ENCODE assay signal across 8 cellular contexts in genomic region chr6:35497571-35498406, GRCh38. TPM values are rescaled to one million over a fixed set of nuclear protein-coding genes. Genes with fewer than 3 reads are reported as not detected.
DNase-seq lines count a peak whose midpoint lies in the region; ATAC-seq and TF ChIP-seq lines count a peak whose summit lies in the region.

No MANE protein-coding gene starts in this region.

- no peak for TF ChIP-seq POLR2A in stomach (IDR thresholded peaks at IDR 0.05)

- no peak for TF ChIP-seq EP300 in stomach (IDR thresholded peaks at IDR 0.05)

- no peaks in the 10 kb centered on the region for H3K36me3 Mint-ChIP-seq in CD4-positive, CD25-positive, alpha-beta regulatory T cell
- H3K36me3 Mint-ChIP-seq in memory B cell, result no peaks in the 10 kb centered on the region

- peaks cover 0 to 24% (median 5%) of the 10 kb centered on the region in 4 donors for H3K4me1 Mint-ChIP-seq in CD4-positive, CD25-positive, alpha-beta regulatory T cell
- H3K4me1 Mint-ChIP-seq in memory B cell, result peaks cover 9% of the 10 kb centered on the region

- intact Hi-C loops in stomach (cut with DNase I; ENCODE audit: low total_unique reads), result no loop called here

- H3K4me1 ChIP-seq in CD4-positive, CD25-positive, alpha-beta regulatory T cell (ENCODE audit: control insufficient read depth, insufficient read depth, low read length, poor library complexity, severe bottlenecking), result peaks cover 17% of the 10 kb centered on the region
- H3K4me1 ChIP-seq in ectodermal cell (ENCODE audit: control insufficient read depth, insufficient read depth, low read length) (peaks cover 37% of the 10 kb centered on the region), stomach (peaks cover 38 to 54% (median 48%) of the 10 kb centered on the region in 4 donors)

- ATAC-seq in CD4-positive, CD25-positive, alpha-beta regulatory T cell (ENCODE audit: low read depth in 2 of 2), result peak; percentile 5 to 33
- ATAC-seq in memory B cell (ENCODE audit: low read depth), result peak; percentile 22

- peaks cover 0 to 2% (median 0%) of the 10 kb centered on the region in 7 donors for H3K9me3 Mint-ChIP-seq in CD4-positive, CD25-positive, alpha-beta regulatory T cell
- no peaks in the 10 kb centered on the region for H3K9me3 Mint-ChIP-seq in memory B cell

- H3K27ac ChIP-seq in CD4-positive, CD25-positive, alpha-beta regulatory T cell (ENCODE audit: insufficient read depth, low read length, poor library complexity, severe bottlenecking), result no peak overlapping the region
- H3K27ac ChIP-seq in ectodermal cell (ENCODE audit: insufficient read depth, low read depth, low read length, poor library complexity, severe bottlenecking), result peak overlapping the region; percentile 12
- peak overlapping the region; percentile 79 to 98 (median 98) for H3K27ac ChIP-seq in stomach

- H3K27me3 ChIP-seq in CD4-positive, CD25-positive, alpha-beta regulatory T cell (ENCODE audit: control insufficient read depth, insufficient read depth, low read length), result peaks cover 10% of the 10 kb centered on the region
- H3K27me3 ChIP-seq in ectodermal cell (ENCODE audit: control insufficient read depth, insufficient read depth, low read length, poor library complexity, severe bottlenecking), result peaks cover 29% of the 10 kb centered on the region
- H3K27me3 ChIP-seq in stomach, result peaks cover 0 to 36% (median 13%) of the 10 kb centered on the region in 3 donors

- peak overlapping the region; percentile 82 to 91 (median 86) for H3K4me3 Mint-ChIP-seq in CD4-positive, CD25-positive, alpha-beta regulatory T cell
- H3K4me3 Mint-ChIP-seq in memory B cell, result peak overlapping the region; percentile 79

- peak in 1 of 7 experiments; percentile 13 for TF ChIP-seq CTCF in stomach (IDR thresholded peaks at IDR 0.05)

- peak; percentile 16 to 51 (median 33) for DNase-seq in CD4-positive, CD25-positive, alpha-beta regulatory T cell
- peak; percentile 48 for DNase-seq in HuH-7 (ENCODE audit: low spot score)
- peak; percentile 48 for DNase-seq in activated CD4-positive, CD25-positive, alpha-beta regulatory T cell treated with anti-CD3 and anti-CD28 coated beads, Interleukin-2, amount 50 U/mL, for 72 hours
- DNase-seq in memory B cell (ENCODE audit: low spot score in 2 of 2), result peak in 1 of 2 donors; percentile 47
- peak; percentile 56 for DNase-seq in stomach
- no peak for DNase-seq in NCI-H1930 (lab: John Stamatoyannopoulos, UW)
- no peak for DNase-seq in pons (ENCODE audit: low spot score)

- H3K36me3 ChIP-seq in CD4-positive, CD25-positive, alpha-beta regulatory T cell (ENCODE audit: control insufficient read depth, insufficient read depth, low read length), result no peaks in the 10 kb centered on the region
- H3K36me3 ChIP-seq in ectodermal cell (ENCODE audit: control insufficient read depth, insufficient read depth, low read length) (no peaks in the 10 kb centered on the region), stomach (no peaks in the 10 kb centered on the region)

- no peaks in the 10 kb centered on the region for H3K9me3 ChIP-seq in CD4-positive, CD25-positive, alpha-beta regulatory T cell (ENCODE audit: control insufficient read depth in 2 of 2, low read length in 2 of 2)
- no peaks in the 10 kb centered on the region for H3K9me3 ChIP-seq in ectodermal cell (ENCODE audit: control insufficient read depth, low read length)
- no peaks in the 10 kb centered on the region for H3K9me3 ChIP-seq in stomach

- no peak overlapping the region for H3K4me3 ChIP-seq in CD4-positive, CD25-positive, alpha-beta regulatory T cell (ENCODE audit: low read depth, low read length)
- H3K4me3 ChIP-seq in ectodermal cell (ENCODE audit: insufficient read depth, low read depth, low read length) (peak overlapping the region; percentile 59), stomach (peak overlapping the region; percentile 65 to 99 (median 89))

- WGBS in ectodermal cell, 2 experiments, result 2 to 3% methylated on average over 75 to 76 of the region's 76 CpGs
- WGBS in stomach, 5 donors, result 6 to 10% (median 8%) methylated on average over 55 to 76 of the region's 76 CpGs

- peaks cover 32% of the 10 kb centered on the region for H3K27me3 Mint-ChIP-seq in CD4-positive, CD25-positive, alpha-beta regulatory T cell
- H3K27me3 Mint-ChIP-seq in memory B cell, result peaks cover 28% of the 10 kb centered on the region

- peak overlapping the region in 1 of 3 donors; percentile 66 for H3K27ac Mint-ChIP-seq in CD4-positive, CD25-positive, alpha-beta regulatory T cell
- H3K27ac Mint-ChIP-seq in memory B cell, result no peak overlapping the region

RNA-seq across cellular contexts. Expression of gene TEAD3, which starts 0.9 kb away (rescaled TPM):
- not detected for total RNA-seq in CD4-positive, CD25-positive, alpha-beta regulatory T cell
- polyA plus RNA-seq in CD4-positive, CD25-positive, alpha-beta regulatory T cell, result under 1 TPM in 3 of 4 donors, not detected in 1; 0.18 to 0.24 (median 0.20) TPM
- polyA plus RNA-seq in ectodermal cell (2013, experiment 1 of 4), result 34.3 TPM
- polyA plus RNA-seq in ectodermal cell (2013, experiment 2 of 4), result 35.3 TPM
- 27.0 TPM for polyA plus RNA-seq in ectodermal cell (2013, experiment 3 of 4)
- 27.0 TPM for polyA plus RNA-seq in ectodermal cell (2013, experiment 4 of 4)
- total RNA-seq in stomach, result 10 to 100 TPM; 13.0 to 49.1 (median 19.1) TPM
- 10 to 100 TPM; 18.4 to 31.0 (median 18.6) TPM for polyA plus RNA-seq in stomach

RNA-seq across cellular contexts. Expression of gene TULP1, which starts 14.9 kb away (rescaled TPM):
- total RNA-seq in CD4-positive, CD25-positive, alpha-beta regulatory T cell, result not detected
- polyA plus RNA-seq in CD4-positive, CD25-positive, alpha-beta regulatory T cell, result not detected
- 1.4 TPM for polyA plus RNA-seq in ectodermal cell (2013, experiment 1 of 4)
- 1.3 TPM for polyA plus RNA-seq in ectodermal cell (2013, experiment 2 of 4)
- polyA plus RNA-seq in ectodermal cell (2013, experiment 3 of 4), result 0.80 TPM
- 0.81 TPM for polyA plus RNA-seq in ectodermal cell (2013, experiment 4 of 4)
- total RNA-seq in stomach, result not detected
- under 1 TPM in 1 of 3 donors, not detected in 2; 0.05 TPM for polyA plus RNA-seq in stomach

RNA-seq across cellular contexts. Expression of gene RPL10A, which starts 29.6 kb away (rescaled TPM):
- 1,327 TPM for total RNA-seq in CD4-positive, CD25-positive, alpha-beta regulatory T cell
- polyA plus RNA-seq in CD4-positive, CD25-positive, alpha-beta regulatory T cell, result 1,000 to 10,000 TPM in 2 of 4 donors, 100 to 1,000 TPM in 2; 848 to 1,343 (median 1,026) TPM
- 1,895 TPM for polyA plus RNA-seq in ectodermal cell (2013, experiment 1 of 4)
- 1,952 TPM for polyA plus RNA-seq in ectodermal cell (2013, experiment 2 of 4)
- polyA plus RNA-seq in ectodermal cell (2013, experiment 3 of 4), result 2,228 TPM
- polyA plus RNA-seq in ectodermal cell (2013, experiment 4 of 4), result 2,452 TPM
- 1,000 to 10,000 TPM in 3 of 5 donors, 100 to 1,000 TPM in 2; 584 to 2,035 (median 1,370) TPM for total RNA-seq in stomach
- 1,000 to 10,000 TPM; 1,897 to 2,710 (median 2,028) TPM for polyA plus RNA-seq in stomach

RNA-seq across cellular contexts. Expression of gene FANCE, which starts 45.7 kb away (rescaled TPM):
- total RNA-seq in CD4-positive, CD25-positive, alpha-beta regulatory T cell, result 5.5 TPM
- polyA plus RNA-seq in CD4-positive, CD25-positive, alpha-beta regulatory T cell, result 1 to 10 TPM; 4.8 to 6.6 (median 5.2) TPM
- 16.8 TPM for polyA plus RNA-seq in ectodermal cell (2013, experiment 1 of 4)
- 14.5 TPM for polyA plus RNA-seq in ectodermal cell (2013, experiment 2 of 4)
- polyA plus RNA-seq in ectodermal cell (2013, experiment 3 of 4), result 15.1 TPM
- polyA plus RNA-seq in ectodermal cell (2013, experiment 4 of 4), result 13.9 TPM
- 1 to 10 TPM; 1.3 to 8.3 (median 3.5) TPM for total RNA-seq in stomach
- polyA plus RNA-seq in stomach, result 1 to 10 TPM; 3.1 to 4.9 (median 3.2) TPM

Comparison
In these comparisons a context has a peak if more than half of its experiments do, and no peak if none do; other contexts are left out.
1. DNase-seq: peak in CD4-positive, CD25-positive, alpha-beta regulatory T cell (3 of 3), HuH-7 (single experiment), activated CD4-positive, CD25-positive, alpha-beta regulatory T cell treated with anti-CD3 and anti-CD28 coated beads, Interleukin-2, amount 50 U/mL, for 72 hours (single experiment) and stomach (single experiment); none in NCI-H1930 (0 of 2) and pons (single experiment).
2. RNA of gene TEAD3, which starts 0.9 kb away (total RNA-seq): 13.0 to 49.1 TPM in stomach; not detected in CD4-positive, CD25-positive, alpha-beta regulatory T cell (single experiment); every median in the first group is over 10 times any median in the second.